Comparison of ENCODE assay signal across 8 cellular contexts in genomic region chr16:46972429-46972970, GRCh38. TPM values are rescaled to one million over a fixed set of nuclear protein-coding genes. Genes with fewer than 3 reads are reported as not detected.
DNase-seq lines count a peak whose midpoint lies in the region; ATAC-seq and TF ChIP-seq lines count a peak whose summit lies in the region.

No MANE protein-coding gene starts in this region.

- ATAC-seq in activated CD8-positive, alpha-beta T cell treated with anti-CD3 and anti-CD28 coated beads, Interleukin-2, amount 10 ng/mL, durations not matched to agents 7 days and 5 days: peak; percentile 24
- ATAC-seq in esophagus mucosa (no peak), HG02840 (IDR thresholded peaks at IDR 0.05; ENCODE audit: low FRiP score, unreplicated experiment) (no peak)

- DNase-seq in ACHN (peak; percentile 31), GM13976 (ENCODE audit: low spot score) (peak; percentile 37), MM.1S (peak; percentile 39), left ventricle myocardium inferior (no peak), retinal pigment epithelial cell (ENCODE audit: low read depth) (no peak)
- DNase-seq in activated CD8-positive, alpha-beta T cell treated with anti-CD3 and anti-CD28 coated beads, Interleukin-2, amount 10 ng/mL, durations not matched to agents 7 days and 5 days: no peak

- peaks cover 39% of the 10 kb centered on the region for H3K36me3 Mint-ChIP-seq in activated CD8-positive, alpha-beta T cell treated with anti-CD3 and anti-CD28 coated beads, Interleukin-2, amount 10 ng/mL, durations not matched to agents 7 days and 5 days (ENCODE audit: low read depth)

- H3K9me3 ChIP-seq in MM.1S (replicated peaks; ENCODE audit: insufficient read depth, low read length) (no peaks in the 10 kb centered on the region), left ventricle myocardium inferior (replicated peaks) (no peaks in the 10 kb centered on the region)

- H3K4me2 ChIP-seq in MM.1S (ENCODE audit: low read depth, low read length): peak overlapping the region; percentile 95

- no peaks in the 10 kb centered on the region for H3K27me3 Mint-ChIP-seq in activated CD8-positive, alpha-beta T cell treated with anti-CD3 and anti-CD28 coated beads, Interleukin-2, amount 10 ng/mL, durations not matched to agents 7 days and 5 days (ENCODE audit: low read depth)

- H3K4me1 Mint-ChIP-seq in activated CD8-positive, alpha-beta T cell treated with anti-CD3 and anti-CD28 coated beads, Interleukin-2, amount 10 ng/mL, durations not matched to agents 7 days and 5 days (ENCODE audit: low read depth): peaks cover 45% of the 10 kb centered on the region

- peak overlapping the region; percentile 95 for H3K27ac Mint-ChIP-seq in activated CD8-positive, alpha-beta T cell treated with anti-CD3 and anti-CD28 coated beads, Interleukin-2, amount 10 ng/mL, durations not matched to agents 7 days and 5 days

- intact Hi-C loops in left ventricle myocardium inferior (cut with micrococcal nuclease): no loop called here

- peaks cover 1% of the 10 kb centered on the region; the same call in 1 of the 2 replicates for H3K36me3 ChIP-seq in MM.1S (replicated peaks; ENCODE audit: insufficient read depth, low read length)
- peaks cover 38% of the 10 kb centered on the region for H3K36me3 ChIP-seq in left ventricle myocardium inferior

- peaks cover 15% of the 10 kb centered on the region for H4K20me1 ChIP-seq in MM.1S (ENCODE audit: insufficient read depth, low read length)

- H3K4me1 ChIP-seq in MM.1S (ENCODE audit: low read length) (peaks cover 21% of the 10 kb centered on the region), left ventricle myocardium inferior (peaks cover 64% of the 10 kb centered on the region)

- H3K9me3 Mint-ChIP-seq in activated CD8-positive, alpha-beta T cell treated with anti-CD3 and anti-CD28 coated beads, Interleukin-2, amount 10 ng/mL, durations not matched to agents 7 days and 5 days (ENCODE audit: insufficient read depth): no peaks in the 10 kb centered on the region

- peaks cover 10% of the 10 kb centered on the region for H3F3A ChIP-seq in MM.1S (ENCODE audit: insufficient read depth, low read length)

- H3K79me2 ChIP-seq in MM.1S (ENCODE audit: low read length): peaks cover 69% of the 10 kb centered on the region

- H3K4me3 Mint-ChIP-seq in activated CD8-positive, alpha-beta T cell treated with anti-CD3 and anti-CD28 coated beads, Interleukin-2, amount 10 ng/mL, durations not matched to agents 7 days and 5 days: peak overlapping the region; percentile 96

- CTCF ChIA-PET in activated CD8-positive, alpha-beta T cell treated with anti-CD3 and anti-CD28 coated beads, Interleukin-2, amount 10 ng/mL, durations not matched to agents 7 days and 5 days (lab: Charles Lee): interaction anchor here (1.1 to 2.2 kb wide), 8 partner anchors 10 to 282 kb away, joined by 3 to 7 read pairs (median 4); no protein-coding TSS in a partner anchor

- H3K27ac ChIP-seq in MM.1S (ENCODE audit: low read length): peak overlapping the region; percentile 84; the same call in 1 of the 2 replicates
- H3K27ac ChIP-seq in left ventricle myocardium inferior (replicated peaks): peak overlapping the region; percentile 98

- peak overlapping the region; percentile 52; the same call in 1 of the 2 replicates for H2AFZ ChIP-seq in MM.1S (ENCODE audit: low read length)

- H3K4me3 ChIP-seq in MM.1S (ENCODE audit: low read length) (peak overlapping the region; percentile 97), left ventricle myocardium inferior (peak overlapping the region; percentile 87), retinal pigment epithelial cell (ENCODE audit: low read length) (peak overlapping the region; percentile 89)

- POLR2A ChIA-PET in activated CD8-positive, alpha-beta T cell treated with anti-CD3 and anti-CD28 coated beads, Interleukin-2, amount 10 ng/mL, durations not matched to agents 7 days and 5 days (lab: Charles Lee): interaction anchor here (0.5 to 4.1 kb wide), 9 partner anchors 10 to 489 kb away, joined by 3 to 38 read pairs (median 3); partner anchors contain the start of genes ITFG1 and PHKB

- no peaks in the 10 kb centered on the region for H3K9me2 ChIP-seq in MM.1S (replicated peaks; ENCODE audit: insufficient read depth, low read length)

- in situ Hi-C loops in ACHN (cut with HindIII; ENCODE audit: low pct_ligation_motif_present, low pct_unique_long_range_greater_than_20kb, low sequenced_read_pairs): no loop called here
- in situ Hi-C loops in GM13976 (cut with MboI; ENCODE audit: low sequenced_read_pairs, unreplicated experiment): loop anchor here (25.0 kb wide), 1 partner anchor 165 kb away; the partner anchor contains the start of gene NETO2

- H3K27me3 ChIP-seq in MM.1S (replicated peaks; ENCODE audit: insufficient read depth, low read length) (no peaks in the 10 kb centered on the region), left ventricle myocardium inferior (ENCODE audit: low read depth) (no peaks in the 10 kb centered on the region)

- TF ChIP-seq CTCF in GM13976 (IDR thresholded peaks at IDR 0.05; ENCODE audit: borderline replicate concordance, control extremely low read depth, extremely low read depth, insufficient read depth, missing control alignments) (no peak), MM.1S (IDR thresholded peaks at IDR 0.05; ENCODE audit: low read length) (no peak), left ventricle myocardium inferior (IDR thresholded peaks at IDR 0.05; ENCODE audit: borderline replicate concordance) (no peak), retinal pigment epithelial cell (conservative IDR thresholded peaks at IDR 0.05; ENCODE audit: low read depth, low read length) (no peak)

- H3K9ac ChIP-seq in MM.1S (ENCODE audit: low read length): peak overlapping the region; percentile 89

RNA-seq across cellular contexts. Expression of gene DNAJA2, which starts 1.0 kb away (rescaled TPM):
- 10 to 100 TPM; 53.9 to 54.1 TPM for total RNA-seq in activated CD8-positive, alpha-beta T cell treated with anti-CD3 and anti-CD28 coated beads, Interleukin-2, amount 10 ng/mL, durations not matched to agents 7 days and 5 days
- total RNA-seq in left ventricle myocardium inferior (90.8 TPM), esophagus mucosa (44.6 TPM)

Comparison
In these comparisons a context has a peak if more than half of its experiments do, and no peak if none do; other contexts are left out.
1. DNase-seq: peak in ACHN (single experiment), GM13976 (single experiment) and MM.1S (single experiment); none in activated CD8-positive, alpha-beta T cell treated with anti-CD3 and anti-CD28 coated beads, Interleukin-2, amount 10 ng/mL, durations not matched to agents 7 days and 5 days (single experiment), left ventricle myocardium inferior (single experiment) and retinal pigment epithelial cell (single experiment).
2. Peak in every context shown above with its lines, with median percentiles within 50 percentile points of each other: H3K4me3 ChIP-seq.